1 cellular context compared by ENCODE assay signal in genomic region chr5:14185336-14186131, GRCh38.
TF ChIP-seq lines count a peak whose summit lies in the region.

No MANE protein-coding gene starts in this region.

TF ChIP-seq in GM12878, 131 proteins besides CTCF, POLR2A, EP300 and RAD21 (continued from another document):
- TF ChIP-seq, protein P1, sequence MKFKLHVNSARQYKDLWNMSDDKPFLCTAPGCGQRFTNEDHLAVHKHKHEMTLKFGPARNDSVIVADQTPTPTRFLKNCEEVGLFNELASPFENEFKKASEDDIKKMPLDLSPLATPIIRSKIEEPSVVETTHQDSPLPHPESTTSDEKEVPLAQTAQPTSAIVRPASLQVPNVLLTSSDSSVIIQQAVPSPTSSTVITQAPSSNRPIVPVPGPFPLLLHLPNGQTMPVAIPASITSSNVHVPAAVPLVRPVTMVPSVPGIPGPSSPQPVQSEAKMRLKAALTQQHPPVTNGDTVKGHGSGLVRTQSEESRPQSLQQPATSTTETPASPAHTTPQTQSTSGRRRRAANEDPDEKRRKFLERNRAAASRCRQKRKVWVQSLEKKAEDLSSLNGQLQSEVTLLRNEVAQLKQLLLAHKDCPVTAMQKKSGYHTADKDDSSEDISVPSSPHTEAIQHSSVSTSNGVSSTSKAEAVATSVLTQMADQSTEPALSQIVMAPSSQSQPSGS (IDR thresholded peaks at IDR 0.05; ENCODE audit: low read length), result no peak
- no peak for TF ChIP-seq GABPA (IDR thresholded peaks at IDR 0.05; ENCODE audit: low read depth)
- TF ChIP-seq MYB (IDR thresholded peaks at IDR 0.05; ENCODE audit: borderline replicate concordance, low read depth, low read length), result no peak
- no peak for TF ChIP-seq RELB (IDR thresholded peaks at IDR 0.05; ENCODE audit: low read depth)
- no peak for TF ChIP-seq POLR2AphosphoS2 (IDR thresholded peaks at IDR 0.05; ENCODE audit: low read depth, low read length)
- no peak for TF ChIP-seq TARDBP (IDR thresholded peaks at IDR 0.05; ENCODE audit: borderline replicate concordance)
- TF ChIP-seq ZZZ3 (IDR thresholded peaks at IDR 0.05; ENCODE audit: control insufficient read depth, insufficient read length, low read depth), result no peak
- no peak for TF ChIP-seq CBX5 (IDR thresholded peaks at IDR 0.05; ENCODE audit: low read depth)
- TF ChIP-seq NR2C1 (IDR thresholded peaks at IDR 0.05), result no peak
- TF ChIP-seq BACH1 (IDR thresholded peaks at IDR 0.05; ENCODE audit: borderline replicate concordance), result no peak
- TF ChIP-seq CBFB (IDR thresholded peaks at IDR 0.05; ENCODE audit: low read depth), result no peak
- TF ChIP-seq, protein P2, sequence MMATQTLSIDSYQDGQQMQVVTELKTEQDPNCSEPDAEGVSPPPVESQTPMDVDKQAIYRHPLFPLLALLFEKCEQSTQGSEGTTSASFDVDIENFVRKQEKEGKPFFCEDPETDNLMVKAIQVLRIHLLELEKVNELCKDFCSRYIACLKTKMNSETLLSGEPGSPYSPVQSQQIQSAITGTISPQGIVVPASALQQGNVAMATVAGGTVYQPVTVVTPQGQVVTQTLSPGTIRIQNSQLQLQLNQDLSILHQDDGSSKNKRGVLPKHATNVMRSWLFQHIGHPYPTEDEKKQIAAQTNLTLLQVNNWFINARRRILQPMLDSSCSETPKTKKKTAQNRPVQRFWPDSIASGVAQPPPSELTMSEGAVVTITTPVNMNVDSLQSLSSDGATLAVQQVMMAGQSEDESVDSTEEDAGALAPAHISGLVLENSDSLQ (IDR thresholded peaks at IDR 0.05), result no peak
- TF ChIP-seq, protein P3, sequence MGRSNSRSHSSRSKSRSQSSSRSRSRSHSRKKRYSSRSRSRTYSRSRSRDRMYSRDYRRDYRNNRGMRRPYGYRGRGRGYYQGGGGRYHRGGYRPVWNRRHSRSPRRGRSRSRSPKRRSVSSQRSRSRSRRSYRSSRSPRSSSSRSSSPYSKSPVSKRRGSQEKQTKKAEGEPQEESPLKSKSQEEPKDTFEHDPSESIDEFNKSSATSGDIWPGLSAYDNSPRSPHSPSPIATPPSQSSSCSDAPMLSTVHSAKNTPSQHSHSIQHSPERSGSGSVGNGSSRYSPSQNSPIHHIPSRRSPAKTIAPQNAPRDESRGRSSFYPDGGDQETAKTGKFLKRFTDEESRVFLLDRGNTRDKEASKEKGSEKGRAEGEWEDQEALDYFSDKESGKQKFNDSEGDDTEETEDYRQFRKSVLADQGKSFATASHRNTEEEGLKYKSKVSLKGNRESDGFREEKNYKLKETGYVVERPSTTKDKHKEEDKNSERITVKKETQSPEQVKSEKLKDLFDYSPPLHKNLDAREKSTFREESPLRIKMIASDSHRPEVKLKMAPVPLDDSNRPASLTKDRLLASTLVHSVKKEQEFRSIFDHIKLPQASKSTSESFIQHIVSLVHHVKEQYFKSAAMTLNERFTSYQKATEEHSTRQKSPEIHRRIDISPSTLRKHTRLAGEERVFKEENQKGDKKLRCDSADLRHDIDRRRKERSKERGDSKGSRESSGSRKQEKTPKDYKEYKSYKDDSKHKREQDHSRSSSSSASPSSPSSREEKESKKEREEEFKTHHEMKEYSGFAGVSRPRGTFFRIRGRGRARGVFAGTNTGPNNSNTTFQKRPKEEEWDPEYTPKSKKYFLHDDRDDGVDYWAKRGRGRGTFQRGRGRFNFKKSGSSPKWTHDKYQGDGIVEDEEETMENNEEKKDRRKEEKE (IDR thresholded peaks at IDR 0.05), result no peak
- no peak for TF ChIP-seq RB1 (IDR thresholded peaks at IDR 0.05; ENCODE audit: borderline replicate concordance)
